Comparison of ENCODE assay signal across 10 cellular contexts in the genomic region with DNA sequence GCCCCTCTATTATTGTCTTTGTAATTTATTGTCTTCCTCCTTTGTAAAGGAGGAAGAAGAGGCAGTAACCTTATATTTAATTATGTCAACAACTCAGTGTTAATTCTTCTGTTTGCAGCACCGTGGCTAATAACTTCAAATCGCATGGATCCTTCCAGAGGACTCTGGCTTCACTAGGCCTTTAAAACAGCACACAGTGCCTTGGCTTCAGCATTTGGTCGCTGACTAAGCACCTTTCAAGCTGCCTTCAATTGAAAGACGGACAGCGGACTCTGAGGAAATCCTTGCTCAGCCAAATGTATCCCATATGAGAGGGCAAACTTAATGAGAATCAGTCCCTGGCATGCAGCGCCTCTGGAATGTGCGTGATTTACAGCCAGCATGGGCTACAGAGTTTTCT.
DNase-seq lines count a peak whose midpoint lies in the region; ATAC-seq, FAIRE-seq and TF ChIP-seq lines count a peak whose summit lies in the region.
"Had no signal": no experiment of that assay in that cellular context is flagged by ENCODE, and none has a peak within 500 bp of the region (broad histone marks: within the 10 kb centered on the region; RNA-seq: fewer than 3 reads in every experiment).

No MANE protein-coding gene starts in this region.

- H3K9me3 Mint-ChIP-seq in WTC11 = peaks cover 5% of the 10 kb centered on the region; the same call in 1 of the 2 replicates
- H3K9me3 Mint-ChIP-seq: IgD-negative memory B cell had no signal

- H3K9me3 ChIP-seq in pancreas = no peaks in the 10 kb centered on the region
- H3K9me3 ChIP-seq: prostate gland had no signal

- H3K4me3 ChIP-seq in BJ (ENCODE audit: low read depth, low read length) = no peak overlapping the region
- no peak overlapping the region for H3K4me3 ChIP-seq in foreskin fibroblast (ENCODE audit: low read depth in 1 of 2, low read length in 2 of 2)
- no peak overlapping the region for H3K4me3 ChIP-seq in pancreas
- H3K4me3 ChIP-seq: prostate gland had no signal

- 13 to 15% methylated on average over 7 of the region's 7 CpGs for WGBS in pancreas, 2 donors

- no peak overlapping the region for H3K27ac Mint-ChIP-seq in WTC11
- H3K27ac Mint-ChIP-seq: IgD-negative memory B cell had no signal

- no peaks in the 10 kb centered on the region for H3K27me3 ChIP-seq in BJ (ENCODE audit: control insufficient read depth, insufficient read depth, low read length)
- H3K27me3 ChIP-seq in pancreas = no peaks in the 10 kb centered on the region

- peaks cover 25 to 43% (median 36%) of the 10 kb centered on the region in 3 donors for H3K4me1 ChIP-seq in pancreas
- H3K4me1 ChIP-seq: prostate gland had no signal

- FAIRE-seq in pancreas (lab: Jason Lieb, UNC) = no peak

- no peaks in the 10 kb centered on the region for H3K36me3 ChIP-seq in BJ (ENCODE audit: control insufficient read depth, insufficient read depth, low read length)
- H3K36me3 ChIP-seq in pancreas = no peaks in the 10 kb centered on the region
- H3K36me3 ChIP-seq: prostate gland had no signal

- no peaks in the 10 kb centered on the region; the same call in 1 of the 2 replicates for H3K27me3 Mint-ChIP-seq in WTC11 (ENCODE audit: low read depth)
- H3K27me3 Mint-ChIP-seq: IgD-negative memory B cell had no signal

- CTCF ChIA-PET in BJ (lab: Yijun Ruan, JAX) = interaction anchor here (0.8 to 1.1 kb wide), 2 partner anchors 14 to 43 kb away, joined by 3 read pairs; no protein-coding TSS in a partner anchor
- CTCF ChIA-PET in WTC11 (lab: Charles Lee) = no interaction called here

- H3K4me1 Mint-ChIP-seq in WTC11 = peaks cover 12% of the 10 kb centered on the region

- H3K27ac ChIP-seq in pancreas = peak overlapping the region in 2 of 4 donors; percentile 67 to 68
- H3K27ac ChIP-seq: prostate gland had no signal

- peak; percentile 48 for ATAC-seq in WTC11
- ATAC-seq in pancreas = peak; percentile 46 to 76 (median 69)

- DNase-seq in BJ (ENCODE audit: low read depth) = peak; percentile 67
- no peak for DNase-seq in WTC11 (ENCODE audit: low spot score)
- DNase-seq in foreskin fibroblast = peak; percentile 92 to 95
- peak in 3 of 6 donors; percentile 45 to 68 (median 52) for DNase-seq in pancreas
- DNase-seq in NCI-H526 (lab: John Stamatoyannopoulos, UW) = no peak
- no peak for DNase-seq in NCI-H2081 (lab: John Stamatoyannopoulos, UW)
- no peak for DNase-seq in OCI-M2 (lab: John Stamatoyannopoulos, UW; ENCODE audit: unreplicated experiment)
- DNase-seq in NCI-H187 (lab: John Stamatoyannopoulos, UW) = no peak

- H3K36me3 Mint-ChIP-seq in WTC11 = no peaks in the 10 kb centered on the region

- H3K4me3 Mint-ChIP-seq in WTC11 = no peak overlapping the region
- H3K4me3 Mint-ChIP-seq: IgD-negative memory B cell had no signal

- TF ChIP-seq CTCF in BJ (IDR thresholded peaks at IDR 0.05; ENCODE audit: insufficient read depth, low read depth, low read length) = no peak
- no peak for TF ChIP-seq CTCF in WTC11 (IDR thresholded peaks at IDR 0.05)
- no peak for TF ChIP-seq CTCF in foreskin fibroblast (IDR thresholded peaks at IDR 0.05; ENCODE audit: low read depth, low read length)
- TF ChIP-seq CTCF in pancreas (IDR thresholded peaks at IDR 0.05) = no peak

- POLR2A ChIA-PET in BJ (lab: Charles Lee) (no interaction called here), WTC11 (lab: Charles Lee) (no interaction called here)

- intact Hi-C loops in pancreas (cut with DNase I) = no loop called here

TF ChIP-seq in WTC11, 78 proteins besides CTCF, POLR2A, EP300 and RAD21:
- peak; percentile 44; the same call in 1 of the 2 replicates for TF ChIP-seq ZNF317 (CRISPR knock-in tag; IDR thresholded peaks at IDR 0.05; ENCODE audit: borderline replicate concordance, low read depth)
- TF ChIP-seq, protein P1, sequence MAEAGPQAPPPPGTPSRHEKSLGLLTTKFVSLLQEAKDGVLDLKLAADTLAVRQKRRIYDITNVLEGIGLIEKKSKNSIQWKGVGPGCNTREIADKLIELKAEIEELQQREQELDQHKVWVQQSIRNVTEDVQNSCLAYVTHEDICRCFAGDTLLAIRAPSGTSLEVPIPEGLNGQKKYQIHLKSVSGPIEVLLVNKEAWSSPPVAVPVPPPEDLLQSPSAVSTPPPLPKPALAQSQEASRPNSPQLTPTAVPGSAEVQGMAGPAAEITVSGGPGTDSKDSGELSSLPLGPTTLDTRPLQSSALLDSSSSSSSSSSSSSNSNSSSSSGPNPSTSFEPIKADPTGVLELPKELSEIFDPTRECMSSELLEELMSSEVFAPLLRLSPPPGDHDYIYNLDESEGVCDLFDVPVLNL (CRISPR knock-in tag; IDR thresholded peaks at IDR 0.05; ENCODE audit: borderline replicate concordance, low read depth) = no peak
- no peak for TF ChIP-seq CREB1 (CRISPR knock-in tag; IDR thresholded peaks at IDR 0.05)
- no peak for TF ChIP-seq RELA (CRISPR knock-in tag; IDR thresholded peaks at IDR 0.05; ENCODE audit: borderline replicate concordance)
- no peak for TF ChIP-seq ZNF138 (CRISPR knock-in tag; conservative IDR thresholded peaks at IDR 0.05)

Comparison
In these comparisons a context has a peak if more than half of its experiments do, and no peak if none do; other contexts are left out.
1. DNase-seq: peak in BJ (single experiment) and foreskin fibroblast (2 of 2); none in WTC11 (single experiment), NCI-H526 (0 of 2), NCI-H2081 (0 of 2), OCI-M2 (single experiment) and NCI-H187 (0 of 2).